18 cellular contexts compared by ENCODE assay signal in genomic region chr14:61724133-61724532, GRCh38. TPM values are rescaled to one million over a fixed set of nuclear protein-coding genes. Genes with fewer than 3 reads are reported as not detected.
DNase-seq lines count a peak whose midpoint lies in the region; ATAC-seq and TF ChIP-seq lines count a peak whose summit lies in the region.
"Had no signal": no experiment of that assay in that cellular context is flagged by ENCODE, and none has a peak within 500 bp of the region (broad histone marks: within the 10 kb centered on the region; RNA-seq: fewer than 3 reads in every experiment).

No MANE protein-coding gene starts in this region.

- H3K9me3 Mint-ChIP-seq in activated T-cell treated with anti-CD3 and anti-CD28 coated beads, Interleukin-2, amount 50 U/mL, for 72 hours = no peaks in the 10 kb centered on the region
- no peaks in the 10 kb centered on the region for H3K9me3 Mint-ChIP-seq in Caco-2 (ENCODE audit: unreplicated experiment)
- no peaks in the 10 kb centered on the region for H3K9me3 Mint-ChIP-seq in activated T-helper 17 cell treated with anti-CD3 and anti-CD28 coated beads, Interleukin-2, amount 50 U/mL, for 72 hours
- H3K9me3 Mint-ChIP-seq in osteocyte (ENCODE audit: unreplicated experiment) = no peaks in the 10 kb centered on the region
- H3K9me3 Mint-ChIP-seq: immature natural killer cell, naive B cell, type B pancreatic cell had no signal

- no peak overlapping the region for H3K4me3 ChIP-seq in Caco-2 (ENCODE audit: low read depth, low read length)
- H3K4me3 ChIP-seq: BLaER1 treated with 17β-estradiol and CSF1 and Interleukin-3, amounts not matched to agents 10 nM and 100 nM; gastroesophageal sphincter; SK-N-MC had no signal

- peaks cover 32 to 59% of the 10 kb centered on the region in 2 donors for H3K36me3 Mint-ChIP-seq in activated T-cell treated with anti-CD3 and anti-CD28 coated beads, Interleukin-2, amount 50 U/mL, for 72 hours (ENCODE audit: insufficient read depth in 2 of 2)
- peaks cover 79% of the 10 kb centered on the region for H3K36me3 Mint-ChIP-seq in Caco-2 (ENCODE audit: insufficient read depth, unreplicated experiment)
- H3K36me3 Mint-ChIP-seq in activated T-helper 17 cell treated with anti-CD3 and anti-CD28 coated beads, Interleukin-2, amount 50 U/mL, for 72 hours (ENCODE audit: low read depth) = peaks cover 100% of the 10 kb centered on the region
- H3K36me3 Mint-ChIP-seq in osteocyte (ENCODE audit: unreplicated experiment) = peaks cover 65% of the 10 kb centered on the region

- no TSS peak for BruUV-seq in Caco-2 (replicated peaks; lab: Mats Ljungman, UMichigan)

- H3K36me3 ChIP-seq in Caco-2 (ENCODE audit: control insufficient read depth, insufficient read depth, low read length) = no peaks in the 10 kb centered on the region; the same call in 1 of the 2 replicates

- TF ChIP-seq CTCF in Caco-2 (IDR thresholded peaks at IDR 0.05; ENCODE audit: insufficient read depth in 1 of 2, low read depth in 1 of 2, low read length in 1 of 2, severe bottlenecking in 1 of 2, unreplicated experiment in 1 of 2) (no peak), osteocyte (IDR thresholded peaks at IDR 0.05) (no peak), GM10266 (IDR thresholded peaks at IDR 0.05; ENCODE audit: control insufficient read depth, insufficient read depth, low read depth, missing control alignments) (no peak)

- H3K4me3 Mint-ChIP-seq in activated T-cell treated with anti-CD3 and anti-CD28 coated beads, Interleukin-2, amount 50 U/mL, for 72 hours = peak overlapping the region in 1 of 2 donors; percentile 3
- H3K4me3 Mint-ChIP-seq in Caco-2 (ENCODE audit: unreplicated experiment) = no peak overlapping the region
- H3K4me3 Mint-ChIP-seq in activated T-helper 17 cell treated with anti-CD3 and anti-CD28 coated beads, Interleukin-2, amount 50 U/mL, for 72 hours = no peak overlapping the region
- H3K4me3 Mint-ChIP-seq in osteocyte (ENCODE audit: unreplicated experiment) = no peak overlapping the region
- H3K4me3 Mint-ChIP-seq: immature natural killer cell, naive B cell, type B pancreatic cell had no signal

- no peaks in the 10 kb centered on the region for H3K9me3 ChIP-seq in Caco-2
- H3K9me3 ChIP-seq: BLaER1 treated with 17β-estradiol and CSF1 and Interleukin-3, amounts not matched to agents 10 nM and 100 nM; gastroesophageal sphincter had no signal

- POLR2A ChIA-PET in Caco-2 (lab: Charles Lee) = no interaction called here

- peak overlapping the region; percentile 52 for H3K27ac Mint-ChIP-seq in activated T-cell treated with anti-CD3 and anti-CD28 coated beads, Interleukin-2, amount 50 U/mL, for 72 hours
- H3K27ac Mint-ChIP-seq in Caco-2 (ENCODE audit: unreplicated experiment) (peak overlapping the region; percentile 6), osteocyte (ENCODE audit: unreplicated experiment) (peak overlapping the region; percentile 23)
- peak overlapping the region; percentile 25 for H3K27ac Mint-ChIP-seq in activated T-helper 17 cell treated with anti-CD3 and anti-CD28 coated beads, Interleukin-2, amount 50 U/mL, for 72 hours
- H3K27ac Mint-ChIP-seq: type B pancreatic cell had no signal

- peaks cover 83% of the 10 kb centered on the region for H3K4me1 Mint-ChIP-seq in activated T-cell treated with anti-CD3 and anti-CD28 coated beads, Interleukin-2, amount 50 U/mL, for 72 hours (ENCODE audit: low read depth)
- H3K4me1 Mint-ChIP-seq in Caco-2 (ENCODE audit: low read depth, unreplicated experiment) (peaks cover 9% of the 10 kb centered on the region), osteocyte (ENCODE audit: unreplicated experiment) (peaks cover 36% of the 10 kb centered on the region)
- peaks cover 48% of the 10 kb centered on the region for H3K4me1 Mint-ChIP-seq in activated T-helper 17 cell treated with anti-CD3 and anti-CD28 coated beads, Interleukin-2, amount 50 U/mL, for 72 hours

- intact Hi-C loops in Caco-2 (cut with micrococcal nuclease; ENCODE audit: unreplicated experiment) = no loop called here

- CTCF ChIA-PET in Caco-2 (lab: Charles Lee) = no interaction called here

- H3K27me3 Mint-ChIP-seq in activated T-cell treated with anti-CD3 and anti-CD28 coated beads, Interleukin-2, amount 50 U/mL, for 72 hours (ENCODE audit: low read depth) = no peaks in the 10 kb centered on the region
- H3K27me3 Mint-ChIP-seq in Caco-2 (ENCODE audit: insufficient read depth, unreplicated experiment) = no peaks in the 10 kb centered on the region
- no peaks in the 10 kb centered on the region for H3K27me3 Mint-ChIP-seq in activated T-helper 17 cell treated with anti-CD3 and anti-CD28 coated beads, Interleukin-2, amount 50 U/mL, for 72 hours
- H3K27me3 Mint-ChIP-seq in osteocyte (ENCODE audit: unreplicated experiment) = no peaks in the 10 kb centered on the region
- H3K27me3 Mint-ChIP-seq: naive B cell, type B pancreatic cell had no signal

- H3K4me1 ChIP-seq in Caco-2 = no peaks in the 10 kb centered on the region

- no peak for ATAC-seq in activated T-cell treated with anti-CD3 and anti-CD28 coated beads, Interleukin-2, amount 50 U/mL, for 72 hours (replicated peaks in 1 of 2)
- ATAC-seq in activated T-helper 17 cell treated with anti-CD3 and anti-CD28 coated beads, Interleukin-2, amount 50 U/mL, for 72 hours (replicated peaks) = no peak
- ATAC-seq: gastroesophageal sphincter had no signal

- H3K27me3 ChIP-seq in Caco-2 (replicated peaks; ENCODE audit: control insufficient read depth, insufficient read depth, low read length) = no peaks in the 10 kb centered on the region
- H3K27me3 ChIP-seq: BLaER1 treated with 17β-estradiol and CSF1 and Interleukin-3, amounts not matched to agents 10 nM and 100 nM; gastroesophageal sphincter had no signal

- DNase-seq in activated T-cell treated with anti-CD3 and anti-CD28 coated beads, Interleukin-2, amount 50 U/mL, for 72 hours = no peak
- DNase-seq in activated T-cell treated with anti-CD3 and anti-CD28 coated beads, Interleukin-2, amount 50 U/mL, for 1 hour = no peak
- DNase-seq in Caco-2 (no peak), osteocyte (ENCODE audit: extremely low spot score, unreplicated experiment) (no peak), GM10266 (ENCODE audit: extremely low spot score) (no peak), kidney tubule cell (ENCODE audit: low spot score) (no peak), GOT3 (lab: John Stamatoyannopoulos, UW) (no peak)
- DNase-seq: HCEC 1CT; hippocampal formation; immature natural killer cell; naive B cell; small intestine; stimulated activated CD4-positive, alpha-beta T cell treated with anti-CD3 and anti-CD28 coated beads, Interleukin-2, amount 100 ng/mL, for 24 hours had no signal

RNA-seq across cellular contexts. Expression of gene HIF1A, which starts 28.8 kb away (rescaled TPM):
- total RNA-seq in activated T-cell treated with anti-CD3 and anti-CD28 coated beads, Interleukin-2, amount 50 U/mL, for 72 hours = 100 to 1,000 TPM; 283 to 343 TPM
- total RNA-seq in Caco-2 (2022) = 125 and 127 TPM in 2 replicates
- 100 to 1,000 TPM; 123 to 176 TPM for total RNA-seq in activated T-helper 17 cell treated with anti-CD3 and anti-CD28 coated beads, Interleukin-2, amount 50 U/mL, for 72 hours
- total RNA-seq in osteocyte = 326 and 332 TPM in 2 replicates

RNA-seq across cellular contexts. Expression of gene SNAPC1, which starts 38.1 kb away (rescaled TPM):
- 1 to 10 TPM; 7.2 to 7.8 TPM for total RNA-seq in activated T-cell treated with anti-CD3 and anti-CD28 coated beads, Interleukin-2, amount 50 U/mL, for 72 hours
- total RNA-seq in Caco-2 (2022) (5.1 and 6.0 TPM in 2 replicates), osteocyte (8.9 and 9.1 TPM in 2 replicates)
- total RNA-seq in activated T-helper 17 cell treated with anti-CD3 and anti-CD28 coated beads, Interleukin-2, amount 50 U/mL, for 72 hours = 10 to 100 TPM; 11.5 to 13.6 TPM
